ENCODE assay signal across 1 cellular context in genomic region chr10:34699904-34700303, GRCh38.
TF ChIP-seq lines count a peak whose summit lies in the region.

No MANE protein-coding gene starts in this region.

TF ChIP-seq in HEK293, 187 proteins besides CTCF, POLR2A, EP300 and RAD21 (continued from another document):
- no peak for TF ChIP-seq ZNF311 (tag by site-specific recombination; IDR thresholded peaks at IDR 0.05; ENCODE audit: borderline replicate concordance)
